8 cellular contexts compared by ENCODE assay signal in the genomic region with DNA sequence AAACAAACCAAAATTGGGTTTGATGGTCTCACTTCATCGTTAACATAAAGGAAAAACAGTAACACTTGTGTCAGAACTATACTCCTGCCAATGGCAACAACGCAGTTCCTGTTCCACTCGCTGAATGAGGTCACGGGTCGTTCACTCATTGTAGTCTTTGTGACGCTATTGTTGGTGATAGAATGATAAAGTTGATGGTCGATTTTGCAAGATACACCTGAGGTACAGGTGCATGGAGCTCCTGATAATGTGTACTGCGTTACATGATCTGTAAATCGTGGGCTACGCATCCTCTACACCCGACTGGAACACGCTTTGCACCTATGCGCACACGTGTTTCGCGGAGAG. TPM values are rescaled to one million over a fixed set of nuclear protein-coding genes. Genes with fewer than 3 reads are reported as not detected.
DNase-seq lines count a peak whose midpoint lies in the region; ATAC-seq and TF ChIP-seq lines count a peak whose summit lies in the region.

No MANE protein-coding gene starts in this region.

- peak; percentile 3 for ATAC-seq in activated CD8-positive, alpha-beta memory T cell treated with anti-CD3 and anti-CD28 coated beads, Interleukin-2, amount 10 ng/mL, durations not matched to agents 7 days and 5 days
- ATAC-seq in mucosa of descending colon (peak; percentile 15), GM21360 (IDR thresholded peaks at IDR 0.05; ENCODE audit: unreplicated experiment) (no peak)

- no peak for TF ChIP-seq CTCF in cardiac fibroblast (IDR thresholded peaks at IDR 0.05; ENCODE audit: low read depth, low read length)
- no peak for TF ChIP-seq CTCF in mucosa of descending colon (IDR thresholded peaks at IDR 0.05)

- H3K36me3 ChIP-seq in KOPT-K1 (ENCODE audit: insufficient read depth, low read length), result no peaks in the 10 kb centered on the region
- no peaks in the 10 kb centered on the region for H3K36me3 ChIP-seq in mucosa of descending colon (ENCODE audit: low read depth)

- CTCF ChIA-PET in activated CD8-positive, alpha-beta memory T cell treated with anti-CD3 and anti-CD28 coated beads, Interleukin-2, amount 10 ng/mL, durations not matched to agents 7 days and 5 days (lab: Charles Lee), result interaction anchor here (0.6 to 11.5 kb wide), 29 partner anchors 9 to 555 kb away, joined by 3 to 219 read pairs (median 4); partner anchors contain the start of genes DFFA, KIF1B, LZIC and NMNAT1

- DNase-seq in activated CD8-positive, alpha-beta memory T cell treated with anti-CD3 and anti-CD28 coated beads, Interleukin-2, amount 10 ng/mL, durations not matched to agents 7 days and 5 days, result peak; percentile 58
- no peak for DNase-seq in activated CD8-positive, alpha-beta memory T cell treated with anti-CD3 and anti-CD28 coated beads, Interleukin-2, amount 50 U/mL, for 4 hours
- DNase-seq in cardiac fibroblast (ENCODE audit: low read depth in 2 of 2) (peak; percentile 39 to 65), mucosa of descending colon (peak in 1 of 3 donors; percentile 34), NCI-H526 (lab: John Stamatoyannopoulos, UW) (no peak), T1000 (lab: John Stamatoyannopoulos, UW) (no peak)

- peak overlapping the region; percentile 93 for H3K27ac Mint-ChIP-seq in activated CD8-positive, alpha-beta memory T cell treated with anti-CD3 and anti-CD28 coated beads, Interleukin-2, amount 10 ng/mL, durations not matched to agents 7 days and 5 days

- H3K27me3 Mint-ChIP-seq in activated CD8-positive, alpha-beta memory T cell treated with anti-CD3 and anti-CD28 coated beads, Interleukin-2, amount 10 ng/mL, durations not matched to agents 7 days and 5 days, result no peaks in the 10 kb centered on the region

- H3K36me3 Mint-ChIP-seq in activated CD8-positive, alpha-beta memory T cell treated with anti-CD3 and anti-CD28 coated beads, Interleukin-2, amount 10 ng/mL, durations not matched to agents 7 days and 5 days, result no peaks in the 10 kb centered on the region

- no peaks in the 10 kb centered on the region for H3K9me3 Mint-ChIP-seq in activated CD8-positive, alpha-beta memory T cell treated with anti-CD3 and anti-CD28 coated beads, Interleukin-2, amount 10 ng/mL, durations not matched to agents 7 days and 5 days (ENCODE audit: low read depth)

- peak overlapping the region; percentile 91 for H3K27ac ChIP-seq in KOPT-K1 (ENCODE audit: low read depth, low read length, poor library complexity, severe bottlenecking)

- H3K9me3 ChIP-seq in KOPT-K1 (ENCODE audit: insufficient read depth, low read length, poor library complexity, severe bottlenecking) (no peaks in the 10 kb centered on the region), mucosa of descending colon (no peaks in the 10 kb centered on the region)

- H3K4me1 ChIP-seq in mucosa of descending colon (ENCODE audit: low read depth), result peaks cover 10% of the 10 kb centered on the region

- H3K4me3 Mint-ChIP-seq in activated CD8-positive, alpha-beta memory T cell treated with anti-CD3 and anti-CD28 coated beads, Interleukin-2, amount 10 ng/mL, durations not matched to agents 7 days and 5 days, result peak overlapping the region; percentile 87

- H3K4me3 ChIP-seq in cardiac fibroblast (replicated peaks in 1 of 2; ENCODE audit: low read depth in 2 of 2, low read length in 2 of 2) (peak overlapping the region; percentile 31 to 86), mucosa of descending colon (no peak overlapping the region)

- intact Hi-C loops in mucosa of descending colon (cut with DNase I, micrococcal nuclease), result loop anchor here (2.0 to 10.0 kb wide), 3 partner anchors 53 to 65 kb away; no protein-coding TSS in a partner anchor

- peaks cover 38% of the 10 kb centered on the region for H3K4me1 Mint-ChIP-seq in activated CD8-positive, alpha-beta memory T cell treated with anti-CD3 and anti-CD28 coated beads, Interleukin-2, amount 10 ng/mL, durations not matched to agents 7 days and 5 days

RNA-seq across cellular contexts. Expression of gene CENPS, which starts 0.4 kb away (rescaled TPM):
- total RNA-seq in activated CD8-positive, alpha-beta memory T cell treated with anti-CD3 and anti-CD28 coated beads, Interleukin-2, amount 10 ng/mL, durations not matched to agents 7 days and 5 days, result 10 to 100 TPM; 14.8 to 18.6 TPM
- total RNA-seq in mucosa of descending colon, result 10 to 100 TPM; 10.6 to 12.2 (median 11.1) TPM

RNA-seq across cellular contexts. Expression of gene CORT, which starts 20.0 kb away (rescaled TPM):
- under 1 TPM in 1 of 2 experiments, not detected in 1; 0.73 TPM for total RNA-seq in activated CD8-positive, alpha-beta memory T cell treated with anti-CD3 and anti-CD28 coated beads, Interleukin-2, amount 10 ng/mL, durations not matched to agents 7 days and 5 days
- under 1 TPM in 2 of 3 donors, not detected in 1; 0.32 to 0.43 TPM for total RNA-seq in mucosa of descending colon

RNA-seq across cellular contexts. Expression of gene PGD, which starts 31.0 kb away (rescaled TPM):
- 100 to 1,000 TPM in 1 of 2 experiments, 10 to 100 TPM in 1; 74.9 to 128 TPM for total RNA-seq in activated CD8-positive, alpha-beta memory T cell treated with anti-CD3 and anti-CD28 coated beads, Interleukin-2, amount 10 ng/mL, durations not matched to agents 7 days and 5 days
- 10 to 100 TPM; 48.6 to 96.4 (median 61.3) TPM for total RNA-seq in mucosa of descending colon

RNA-seq across cellular contexts. Expression of gene DFFA, which starts 42.5 kb away (rescaled TPM):
- total RNA-seq in activated CD8-positive, alpha-beta memory T cell treated with anti-CD3 and anti-CD28 coated beads, Interleukin-2, amount 10 ng/mL, durations not matched to agents 7 days and 5 days, result 10 to 100 TPM; 40.9 to 45.1 TPM
- 10 to 100 TPM; 20.9 to 34.0 (median 21.9) TPM for total RNA-seq in mucosa of descending colon

RNA-seq across cellular contexts. Expression of gene PEX14, which starts 44.9 kb away (rescaled TPM):
- 10 to 100 TPM; 24.4 to 27.5 TPM for total RNA-seq in activated CD8-positive, alpha-beta memory T cell treated with anti-CD3 and anti-CD28 coated beads, Interleukin-2, amount 10 ng/mL, durations not matched to agents 7 days and 5 days
- total RNA-seq in mucosa of descending colon, result 10 to 100 TPM; 18.9 to 23.8 (median 21.3) TPM

Comparison
In these comparisons a context has a peak if more than half of its experiments do, and no peak if none do; other contexts are left out.
1. DNase-seq: peak in activated CD8-positive, alpha-beta memory T cell treated with anti-CD3 and anti-CD28 coated beads, Interleukin-2, amount 10 ng/mL, durations not matched to agents 7 days and 5 days (single experiment) and cardiac fibroblast (2 of 2); none in activated CD8-positive, alpha-beta memory T cell treated with anti-CD3 and anti-CD28 coated beads, Interleukin-2, amount 50 U/mL, for 4 hours (single experiment), NCI-H526 (0 of 2) and T1000 (single experiment).